In genomic region chr12:118455327-118455726, GRCh38 we compare ENCODE assay signal across 15 cellular contexts.
DNase-seq lines count a peak whose midpoint lies in the region; ATAC-seq, FAIRE-seq and TF ChIP-seq lines count a peak whose summit lies in the region.
"Had no signal": no experiment of that assay in that cellular context is flagged by ENCODE, and none has a peak within 500 bp of the region (broad histone marks: within the 10 kb centered on the region; RNA-seq: fewer than 3 reads in every experiment).

No MANE protein-coding gene starts in this region.

- TF ChIP-seq EP300 in SK-N-SH (IDR thresholded peaks at IDR 0.05; ENCODE audit: borderline replicate concordance in 1 of 2, low read depth in 1 of 2, low read length in 1 of 2) = no peak
- no peak for TF ChIP-seq EP300 in GM12878 (IDR thresholded peaks at IDR 0.05; ENCODE audit: borderline replicate concordance in 1 of 2, control insufficient read depth in 1 of 2, low read depth in 2 of 2, low read length in 2 of 2)

- H3K9ac ChIP-seq in SK-N-SH = no peak overlapping the region
- H3K9ac ChIP-seq in GM12878 (ENCODE audit: control insufficient read depth, insufficient read depth, low read length) = no peak overlapping the region
- H3K9ac ChIP-seq: BLaER1 had no signal

- H3K4me3 ChIP-seq in SK-N-SH (ENCODE audit: low read depth in 2 of 2, low read length in 1 of 2) = no peak overlapping the region
- H3K4me3 ChIP-seq in GM12878 = no peak overlapping the region
- H3K4me3 ChIP-seq: BLaER1 had no signal

- H3K9me3 ChIP-seq in SK-N-SH = no peaks in the 10 kb centered on the region
- no peaks in the 10 kb centered on the region for H3K9me3 ChIP-seq in GM12878 (replicated peaks; ENCODE audit: control insufficient read depth, insufficient read depth, low read length)

- CTCF ChIA-PET in SK-N-SH (lab: Yijun Ruan, JAX) (no interaction called here), GM12878 (lab: Yijun Ruan, JAX) (no interaction called here)

- intact Hi-C loops in GM12878 (cut with micrococcal nuclease; ENCODE audit: unreplicated experiment) = no loop called here

- no peak for TF ChIP-seq POLR2A in GM12878 (IDR thresholded peaks at IDR 0.05; ENCODE audit: low read depth, low read length)

- no TSS peak for BruUV-seq in GM12878 (replicated peaks; lab: Mats Ljungman, UMichigan)

- no peak for ATAC-seq in SK-N-SH treated with all-trans-retinoic acid at 6 μM for 48 hours
- ATAC-seq in GM12878 = no peak
- ATAC-seq: CD8-positive, alpha-beta T cell had no signal

- no peak for DNase-seq in SK-N-SH
- DNase-seq in GM12878 (ENCODE audit: low read depth, low spot score) = no peak
- DNase-seq in islet precursor cell = peak; percentile 11
- DNase-seq in CD1c-positive myeloid dendritic cell (ENCODE audit: extremely low spot score) = no peak
- no peak for DNase-seq in activated effector memory CD4-positive, alpha-beta T cell treated with anti-CD3 and anti-CD28 coated beads, Interleukin-2, amount 50 U/mL, for 16 hours
- no peak for DNase-seq in NCI-H1105 treated with DMSO at 0.1 percent for 48 hours (lab: John Stamatoyannopoulos, UW)
- DNase-seq: 8988T; Calu3; CD8-positive, alpha-beta T cell; DMS79 treated with DMSO at 0.1 percent for 48 hours; GF-D8; GOT3; H9 had no signal

- in situ Hi-C loops in GM12878 (cut with MboI) = no loop called here

- H3F3A ChIP-seq in SK-N-SH (replicated peaks; ENCODE audit: insufficient read depth) = no peaks in the 10 kb centered on the region

- 5% methylated on average over 3 of the region's 3 CpGs for WGBS in SK-N-SH (ENCODE audit: low lambda C conversion rate)
- WGBS in GM12878 (ENCODE audit: insufficient coverage, insufficient replicate concordance, low lambda C conversion rate, missing lambda C conversion rate) = 20% methylated on average over 3 of the region's 3 CpGs

- POLR2A ChIA-PET in SK-N-SH (lab: Yijun Ruan, JAX) = no interaction called here
- POLR2A ChIA-PET in GM12878 (lab: Charles Lee) = no interaction called here

- H3K4me1 ChIP-seq in SK-N-SH (ENCODE audit: control insufficient read depth in 1 of 2, insufficient read depth in 2 of 2, low read depth in 1 of 2, low read length in 1 of 2) = no peaks in the 10 kb centered on the region
- H3K4me1 ChIP-seq in GM12878 (ENCODE audit: control insufficient read depth, insufficient read depth, low read length) = no peaks in the 10 kb centered on the region
- H3K4me1 ChIP-seq: BLaER1 had no signal

- H3K79me2 ChIP-seq in SK-N-SH (ENCODE audit: insufficient read depth) (no peaks in the 10 kb centered on the region), GM12878 (ENCODE audit: control insufficient read depth, insufficient read depth, low read length) (no peaks in the 10 kb centered on the region)

- H2AFZ ChIP-seq in SK-N-SH (ENCODE audit: low read depth) (0 out of 2 replicates have a peak overlapping the region, but pooled peaks have one; percentile 41), GM12878 (ENCODE audit: control insufficient read depth, low read depth, low read length) (no peak overlapping the region)

- no peak overlapping the region for H3K27ac ChIP-seq in SK-N-SH (ENCODE audit: low read depth in 2 of 2, low read length in 1 of 2)
- H3K27ac ChIP-seq in GM12878 (ENCODE audit: control insufficient read depth, insufficient read depth) = no peak overlapping the region
- H3K27ac ChIP-seq: BLaER1 had no signal

- RAD21 ChIA-PET in GM12878 (lab: Charles Lee; ENCODE audit: unreplicated experiment) = no interaction called here

- no peak for FAIRE-seq in GM12878 (lab: Jason Lieb, UNC)

- TF ChIP-seq CTCF in SK-N-SH (IDR thresholded peaks at IDR 0.05) (no peak), GM12878 (IDR thresholded peaks at IDR 0.05 in 2 of 3, conservative IDR thresholded peaks at IDR 0.05 in 1 of 3; ENCODE audit: control insufficient read depth in 2 of 3, extremely low read depth in 1 of 3, insufficient read depth in 1 of 3, low read depth in 3 of 3, low read length in 3 of 3) (no peak)

- H3K9me2 ChIP-seq in SK-N-SH = no peaks in the 10 kb centered on the region

- H4K20me1 ChIP-seq in SK-N-SH (ENCODE audit: insufficient read depth) = no peaks in the 10 kb centered on the region
- no peaks in the 10 kb centered on the region for H4K20me1 ChIP-seq in GM12878 (ENCODE audit: control insufficient read depth, insufficient read depth)
- H4K20me1 ChIP-seq: BLaER1 had no signal

- H3K4me2 ChIP-seq in SK-N-SH (no peak overlapping the region), GM12878 (ENCODE audit: control insufficient read depth, insufficient read depth) (no peak overlapping the region)
- H3K4me2 ChIP-seq: BLaER1 had no signal

- SMC1A ChIA-PET in GM12878 (lab: Charles Lee; ENCODE audit: uncharacterized antibody, unreplicated experiment) = no interaction called here

- H3K27me3 ChIP-seq in SK-N-SH (ENCODE audit: insufficient read depth) (no peaks in the 10 kb centered on the region), GM12878 (replicated peaks in 1 of 2; ENCODE audit: control insufficient read depth in 2 of 2, insufficient read depth in 2 of 2, low read length in 1 of 2) (no peaks in the 10 kb centered on the region)
- H3K27me3 ChIP-seq: BLaER1 had no signal

- TF ChIP-seq RAD21 in SK-N-SH (IDR thresholded peaks at IDR 0.05; ENCODE audit: low read length) (no peak), GM12878 (IDR thresholded peaks at IDR 0.05; ENCODE audit: insufficient read depth, low read depth, low read length) (no peak)

- H3K36me3 ChIP-seq in SK-N-SH (replicated peaks in 1 of 2; ENCODE audit: control insufficient read depth in 1 of 2, insufficient read depth in 2 of 2, low read length in 1 of 2) (no peaks in the 10 kb centered on the region), GM12878 (ENCODE audit: control insufficient read depth in 2 of 2, insufficient read depth in 2 of 2, low read length in 1 of 2) (no peaks in the 10 kb centered on the region)
- H3K36me3 ChIP-seq: BLaER1 had no signal

TF ChIP-seq in SK-N-SH, 30 proteins besides CTCF, POLR2A, EP300 and RAD21:
- TF ChIP-seq CHD2 (IDR thresholded peaks at IDR 0.05; ENCODE audit: low read length, partially characterized antibody) (no peak), IRF3 (IDR thresholded peaks at IDR 0.05; ENCODE audit: low read depth, low read length) (no peak)
TF ChIP-seq in SK-N-SH: peak in this region for 0.

TF ChIP-seq in SK-N-SH treated with all-trans-retinoic acid at 6 μM for 48 hours, 23 proteins besides CTCF, POLR2A, EP300 and RAD21 (continues in another document):
- TF ChIP-seq ZNF8 (CRISPR knock-in tag; IDR thresholded peaks at IDR 0.05) = no peak
- TF ChIP-seq ARNTL (CRISPR knock-in tag; IDR thresholded peaks at IDR 0.05; ENCODE audit: borderline replicate concordance, low read depth) = no peak
- no peak for TF ChIP-seq PATZ1 (CRISPR knock-in tag; IDR thresholded peaks at IDR 0.05; ENCODE audit: borderline replicate concordance)

TF ChIP-seq in GM12878, 131 proteins besides CTCF, POLR2A, EP300 and RAD21:
- TF ChIP-seq TCF7 (IDR thresholded peaks at IDR 0.05; ENCODE audit: borderline replicate concordance) (no peak), PRDM15 (CRISPR knock-in tag; IDR thresholded peaks at IDR 0.05) (no peak), TBL1XR1 (IDR thresholded peaks at IDR 0.05; ENCODE audit: low read depth, low read length) (no peak), IKZF2 (IDR thresholded peaks at IDR 0.05) (no peak), YY1 (IDR thresholded peaks at IDR 0.05; ENCODE audit: low read depth, low read length) (0 out of 2 replicates have a peak, but pooled peaks have one; percentile 24), RCOR1 (conservative IDR thresholded peaks at IDR 0.05; ENCODE audit: low read depth, low read length) (no peak)

Comparison
In these comparisons a context has a peak if more than half of its experiments do, and no peak if none do; other contexts are left out.
1. Of the 26 proteins assayed by ChIP-seq in both GM12878 and SK-N-SH: peak only in GM12878: YY1; only in SK-N-SH: none; in both: none; in neither: 25.